14 cellular contexts compared by ENCODE assay signal in genomic region chr10:46527241-46527811, GRCh38. TPM values are rescaled to one million over a fixed set of nuclear protein-coding genes. Genes with fewer than 3 reads are reported as not detected.
DNase-seq lines count a peak whose midpoint lies in the region; ATAC-seq and TF ChIP-seq lines count a peak whose summit lies in the region.
"Had no signal": no experiment of that assay in that cellular context is flagged by ENCODE, and none has a peak within 500 bp of the region (broad histone marks: within the 10 kb centered on the region; RNA-seq: fewer than 3 reads in every experiment).

No MANE protein-coding gene starts in this region.

- no peaks in the 10 kb centered on the region for H3K9me3 Mint-ChIP-seq in stimulated activated naive CD8-positive, alpha-beta T cell treated with anti-CD3 and anti-CD28 coated beads, Interleukin-15, amount 100 ng/mL, for 72 hours
- no peaks in the 10 kb centered on the region for H3K9me3 Mint-ChIP-seq in endodermal cell

- no peaks in the 10 kb centered on the region for H3K36me3 Mint-ChIP-seq in endodermal cell (ENCODE audit: low read depth)

- H3K4me1 Mint-ChIP-seq in stimulated activated naive CD8-positive, alpha-beta T cell treated with anti-CD3 and anti-CD28 coated beads, Interleukin-15, amount 100 ng/mL, for 72 hours: no peaks in the 10 kb centered on the region
- H3K4me1 Mint-ChIP-seq in endodermal cell: no peaks in the 10 kb centered on the region

- H3K9ac ChIP-seq in endodermal cell (ENCODE audit: extremely low read depth, low read length, poor library complexity, severe bottlenecking): no peak overlapping the region
- H3K9ac ChIP-seq: BLaER1 had no signal

- H3K4me1 ChIP-seq in endodermal cell (ENCODE audit: control insufficient read depth, insufficient read depth, low read length): no peaks in the 10 kb centered on the region
- H3K4me1 ChIP-seq: BLaER1, breast epithelium, pancreas had no signal

- no peak overlapping the region for H3K4me3 Mint-ChIP-seq in stimulated activated naive CD8-positive, alpha-beta T cell treated with anti-CD3 and anti-CD28 coated beads, Interleukin-15, amount 100 ng/mL, for 72 hours
- no peak overlapping the region for H3K4me3 Mint-ChIP-seq in endodermal cell

- H3K27me3 ChIP-seq in endodermal cell (ENCODE audit: control insufficient read depth, insufficient read depth, low read length, poor library complexity, severe bottlenecking): no peaks in the 10 kb centered on the region
- H3K27me3 ChIP-seq: BLaER1, breast epithelium, pancreas had no signal

- no peaks in the 10 kb centered on the region for H3K9me3 ChIP-seq in endodermal cell (ENCODE audit: control insufficient read depth, low read length)
- H3K9me3 ChIP-seq: BLaER1, breast epithelium, pancreas had no signal

- no peak overlapping the region for H3K27ac ChIP-seq in endodermal cell (ENCODE audit: low read depth, low read length)
- H3K27ac ChIP-seq: BLaER1, breast epithelium, pancreas had no signal

- no peak overlapping the region for H3K27ac Mint-ChIP-seq in stimulated activated naive CD8-positive, alpha-beta T cell treated with anti-CD3 and anti-CD28 coated beads, Interleukin-15, amount 100 ng/mL, for 72 hours
- H3K27ac Mint-ChIP-seq in endodermal cell: no peak overlapping the region

- H3K4me3 ChIP-seq in endodermal cell (ENCODE audit: low read length): no peak overlapping the region
- H3K4me3 ChIP-seq: BLaER1, breast epithelium, pancreas had no signal

- peak; percentile 4 for DNase-seq in stimulated activated naive CD8-positive, alpha-beta T cell treated with anti-CD3 and anti-CD28 coated beads, Interleukin-15, Interleukin-2, amounts not matched to agents 100 U/mL and 50 U/mL, for 24 hours
- DNase-seq in stimulated activated naive CD8-positive, alpha-beta T cell treated with anti-CD3 and anti-CD28 coated beads, Interleukin-15, amount 100 ng/mL, for 72 hours: no peak
- DNase-seq in endodermal cell (peak; percentile 46), omental fat pad (ENCODE audit: low spot score) (peak; percentile 20), NCI-H774 (lab: John Stamatoyannopoulos, UW) (no peak), NCI-H187 (lab: John Stamatoyannopoulos, UW) (no peak)
- DNase-seq: effector CD4-positive, alpha-beta T cell; hippocampal formation; NCI-H1436; NCI-H345 had no signal

- no peaks in the 10 kb centered on the region for H3K36me3 ChIP-seq in endodermal cell (ENCODE audit: control insufficient read depth, insufficient read depth, low read length)
- H3K36me3 ChIP-seq: BLaER1, breast epithelium, pancreas had no signal

- H3K27me3 Mint-ChIP-seq in stimulated activated naive CD8-positive, alpha-beta T cell treated with anti-CD3 and anti-CD28 coated beads, Interleukin-15, amount 100 ng/mL, for 72 hours: no peaks in the 10 kb centered on the region
- peaks cover 2% of the 10 kb centered on the region for H3K27me3 Mint-ChIP-seq in endodermal cell (ENCODE audit: insufficient read depth)

- 92 to 95% methylated on average over 10 to 12 of the region's 12 CpGs for WGBS in endodermal cell (ENCODE audit: insufficient coverage in 1 of 2, insufficient read length in 1 of 2), 2 experiments

- no peak for TF ChIP-seq CTCF in endodermal cell (conservative IDR thresholded peaks at IDR 0.05)
- no peak for TF ChIP-seq CTCF in omental fat pad (IDR thresholded peaks at IDR 0.05)

- no peak for ATAC-seq in stimulated activated naive CD8-positive, alpha-beta T cell treated with anti-CD3 and anti-CD28 coated beads, Interleukin-15, Interleukin-2, amounts not matched to agents 100 U/mL and 50 U/mL, for 24 hours
- ATAC-seq in stimulated activated naive CD8-positive, alpha-beta T cell treated with anti-CD3 and anti-CD28 coated beads, Interleukin-15, amount 100 ng/mL, for 72 hours: no peak
- ATAC-seq in omental fat pad (ENCODE audit: low FRiP score): no peak
- ATAC-seq in HG02763 (IDR thresholded peaks at IDR 0.05; ENCODE audit: unreplicated experiment): no peak

RNA-seq across cellular contexts. Expression of gene GPRIN2, which starts 29.1 kb away (rescaled TPM):
- total RNA-seq in endodermal cell (10 to 100 TPM; 16.1 to 25.2 TPM), omental fat pad (under 1 TPM in 2 of 4 donors, not detected in 2; 0.46 to 0.50 TPM)
- polyA plus RNA-seq in endodermal cell (2013, experiment 1 of 2): 4.7 TPM
- polyA plus RNA-seq in endodermal cell (2013, experiment 2 of 2): 3.0 TPM

RNA-seq across cellular contexts. Expression of gene SYT15, which starts 51.6 kb away (rescaled TPM):
- total RNA-seq in endodermal cell (1 to 10 TPM; 1.3 to 3.2 TPM), omental fat pad (1 to 10 TPM in 3 of 4 donors, under 1 TPM in 1; 0.65 to 9.6 (median 2.9) TPM)
- 0.50 TPM for polyA plus RNA-seq in endodermal cell (2013, experiment 1 of 2)
- 0.58 TPM for polyA plus RNA-seq in endodermal cell (2013, experiment 2 of 2)

Comparison
In these comparisons a context has a peak if more than half of its experiments do, and no peak if none do; other contexts are left out.
1. DNase-seq: peak in stimulated activated naive CD8-positive, alpha-beta T cell treated with anti-CD3 and anti-CD28 coated beads, Interleukin-15, Interleukin-2, amounts not matched to agents 100 U/mL and 50 U/mL, for 24 hours (single experiment), endodermal cell (single experiment) and omental fat pad (single experiment); none in stimulated activated naive CD8-positive, alpha-beta T cell treated with anti-CD3 and anti-CD28 coated beads, Interleukin-15, amount 100 ng/mL, for 72 hours (0 of 2), NCI-H774 (single experiment) and NCI-H187 (0 of 2).
2. RNA of gene GPRIN2, which starts 29.1 kb away (total RNA-seq): 16.1 to 25.2 TPM in endodermal cell; 0.46 to 0.50 TPM in omental fat pad; every median in the first group is over 10 times any median in the second.